ENCODE assay signal across 1 cellular context in genomic region chr7:5470167-5470532, GRCh38.
TF ChIP-seq lines count a peak whose summit lies in the region.

No MANE protein-coding gene starts in this region.

TF ChIP-seq in IMR-90, 13 proteins besides CTCF, POLR2A, EP300 and RAD21 (continued from another document):
- no peak for TF ChIP-seq ELK1 (IDR thresholded peaks at IDR 0.05; ENCODE audit: borderline replicate concordance, low read depth, low read length)
- TF ChIP-seq RCOR1 (IDR thresholded peaks at IDR 0.05; ENCODE audit: insufficient replicate concordance, low read length) = no peak
- no peak for TF ChIP-seq MAFK (IDR thresholded peaks at IDR 0.05; ENCODE audit: low read depth, low read length)
- no peak for TF ChIP-seq BHLHE40 (IDR thresholded peaks at IDR 0.05; ENCODE audit: low read depth, low read length)
- no peak for TF ChIP-seq CEBPB (IDR thresholded peaks at IDR 0.05; ENCODE audit: low read depth, low read length)
- no peak for TF ChIP-seq NFE2L2 (IDR thresholded peaks at IDR 0.05; ENCODE audit: low read depth, low read length)
- no peak for TF ChIP-seq MAZ (IDR thresholded peaks at IDR 0.05; ENCODE audit: borderline replicate concordance, low read depth, low read length)
- no peak for TF ChIP-seq MXI1 (IDR thresholded peaks at IDR 0.05; ENCODE audit: borderline replicate concordance, low read depth, low read length)
- TF ChIP-seq USF2 (IDR thresholded peaks at IDR 0.05; ENCODE audit: low read depth, low read length) = no peak
- no peak for TF ChIP-seq RFX5 (IDR thresholded peaks at IDR 0.05; ENCODE audit: low read depth, low read length)
- TF ChIP-seq CHD1 (IDR thresholded peaks at IDR 0.05; ENCODE audit: low read depth, low read length) = no peak
